Comparison of ENCODE assay signal across 1 cellular context in genomic region chr20:1369970-1370369, GRCh38.
TF ChIP-seq lines count a peak whose summit lies in the region.

No MANE protein-coding gene starts in this region.

TF ChIP-seq in HepG2, 621 proteins besides CTCF, POLR2A, EP300 and RAD21:
- TF ChIP-seq RBM22 (optimal IDR thresholded peaks at IDR 0.05; ENCODE audit: low read length) (no peak), ZNF740 (CRISPR knock-in tag; IDR thresholded peaks at IDR 0.05) (no peak), U2AF1 (optimal IDR thresholded peaks at IDR 0.05; ENCODE audit: low read depth, low read length) (no peak), HMGXB3 (CRISPR knock-in tag; IDR thresholded peaks at IDR 0.05; ENCODE audit: borderline replicate concordance) (no peak), ZNF33A (CRISPR knock-in tag; IDR thresholded peaks at IDR 0.05; ENCODE audit: borderline replicate concordance) (no peak), HNF1A (IDR thresholded peaks at IDR 0.05; ENCODE audit: low read depth) (no peak), HNF1A (CRISPR knock-in tag; IDR thresholded peaks at IDR 0.05; ENCODE audit: borderline replicate concordance) (no peak), ARID5B (CRISPR knock-in tag; IDR thresholded peaks at IDR 0.05) (no peak), ZNF574 (CRISPR knock-in tag; IDR thresholded peaks at IDR 0.05) (no peak), ZNF33B (CRISPR knock-in tag; IDR thresholded peaks at IDR 0.05) (no peak), NR1H2 (CRISPR knock-in tag; IDR thresholded peaks at IDR 0.05; ENCODE audit: borderline replicate concordance, low read depth) (no peak), ZNF850 (CRISPR knock-in tag; conservative IDR thresholded peaks at IDR 0.05) (no peak), CSRNP2 (CRISPR knock-in tag; conservative IDR thresholded peaks at IDR 0.05; ENCODE audit: low read depth) (no peak)
TF ChIP-seq in HepG2: peak in this region for 0.
